In the genomic region with DNA sequence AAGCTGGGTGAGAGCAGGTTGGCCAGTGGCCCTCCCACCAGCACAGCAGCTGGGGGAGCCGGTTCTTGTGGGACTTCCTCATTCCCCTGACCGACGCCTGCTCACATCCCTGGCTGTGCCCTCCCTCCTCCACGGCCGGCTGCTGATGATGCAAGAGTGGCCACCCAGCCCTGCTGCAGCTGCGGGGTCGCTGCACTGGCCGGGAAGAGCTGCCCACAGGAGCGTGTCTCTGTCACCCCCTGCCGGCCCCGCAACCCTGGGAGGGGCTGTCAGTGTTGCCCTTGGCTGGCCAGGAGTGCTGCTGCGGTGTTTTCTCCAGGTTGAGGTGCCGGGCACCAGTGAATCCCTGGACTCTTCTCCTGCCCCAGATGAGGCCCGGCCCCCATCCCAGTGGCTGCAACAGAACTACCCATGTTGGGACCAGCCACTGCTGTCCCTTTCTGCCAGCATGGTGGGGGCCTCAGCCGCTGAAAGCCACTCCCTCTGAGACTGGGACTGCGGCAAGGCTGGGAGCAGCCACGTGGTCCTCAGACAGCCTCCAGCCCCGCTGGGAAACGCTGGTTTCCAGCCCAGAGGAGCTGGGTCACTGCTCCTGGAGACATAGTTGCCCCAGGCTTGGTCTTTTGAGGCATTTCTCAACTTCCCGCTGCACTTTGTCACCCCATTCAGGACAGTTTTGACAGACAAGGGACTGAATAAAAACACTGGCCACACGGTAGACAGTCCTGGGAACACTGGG, we compare ENCODE assay signal across 1 cellular context.
A peak's percentile ranks its signal among the peaks of the same experiment; 100 is the strongest.
TF ChIP-seq lines count a peak whose summit lies in the region.

No MANE protein-coding gene starts in this region.

TF ChIP-seq in HepG2, 621 proteins besides CTCF, POLR2A, EP300 and RAD21 (continues in another document):
- TF ChIP-seq, protein P1, sequence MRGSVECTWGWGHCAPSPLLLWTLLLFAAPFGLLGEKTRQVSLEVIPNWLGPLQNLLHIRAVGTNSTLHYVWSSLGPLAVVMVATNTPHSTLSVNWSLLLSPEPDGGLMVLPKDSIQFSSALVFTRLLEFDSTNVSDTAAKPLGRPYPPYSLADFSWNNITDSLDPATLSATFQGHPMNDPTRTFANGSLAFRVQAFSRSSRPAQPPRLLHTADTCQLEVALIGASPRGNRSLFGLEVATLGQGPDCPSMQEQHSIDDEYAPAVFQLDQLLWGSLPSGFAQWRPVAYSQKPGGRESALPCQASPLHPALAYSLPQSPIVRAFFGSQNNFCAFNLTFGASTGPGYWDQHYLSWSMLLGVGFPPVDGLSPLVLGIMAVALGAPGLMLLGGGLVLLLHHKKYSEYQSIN (CRISPR knock-in tag; IDR thresholded peaks at IDR 0.05; ENCODE audit: borderline replicate concordance), result no peak
- TF ChIP-seq KAT7 (CRISPR knock-in tag; IDR thresholded peaks at IDR 0.05; ENCODE audit: borderline replicate concordance) (0 out of 2 replicates have a peak, but pooled peaks have one; percentile 23), SOX13 (IDR thresholded peaks at IDR 0.05) (no peak), SOX13 (CRISPR knock-in tag; conservative IDR thresholded peaks at IDR 0.05 in 1 of 2, IDR thresholded peaks at IDR 0.05 in 1 of 2) (peak in 1 of 2 experiments; percentile 30; a peak in 1 of 4 replicates), RCOR2 (CRISPR knock-in tag; IDR thresholded peaks at IDR 0.05) (peak; percentile 53; the same call in 1 of the 2 replicates), ZNF598 (CRISPR knock-in tag; IDR thresholded peaks at IDR 0.05; ENCODE audit: borderline replicate concordance) (peak; percentile 16; the same call in 1 of the 2 replicates), ZNF788 (CRISPR knock-in tag; IDR thresholded peaks at IDR 0.05; ENCODE audit: borderline replicate concordance) (peak; percentile 74), SP4 (CRISPR knock-in tag; IDR thresholded peaks at IDR 0.05) (peak; percentile 52; the same call in 1 of the 2 replicates), TAF15 (IDR thresholded peaks at IDR 0.05; ENCODE audit: low read depth, low read length, poor library complexity, severe bottlenecking) (no peak), ZNF776 (CRISPR knock-in tag; IDR thresholded peaks at IDR 0.05) (no peak), IRF2 (CRISPR knock-in tag; IDR thresholded peaks at IDR 0.05) (peak; percentile 22; the same call in 1 of the 2 replicates), ZNF749 (CRISPR knock-in tag; IDR thresholded peaks at IDR 0.05; ENCODE audit: borderline replicate concordance) (no peak), ZNF331 (CRISPR knock-in tag; IDR thresholded peaks at IDR 0.05) (peak; percentile 67; the same call in 1 of the 2 replicates), ZNF367 (CRISPR knock-in tag; IDR thresholded peaks at IDR 0.05; ENCODE audit: borderline replicate concordance) (0 out of 2 replicates have a peak, but pooled peaks have one; percentile 36), MAFG (CRISPR knock-in tag; IDR thresholded peaks at IDR 0.05) (no peak), ZNF33A (CRISPR knock-in tag; IDR thresholded peaks at IDR 0.05; ENCODE audit: borderline replicate concordance) (no peak), ESRRA (CRISPR knock-in tag; IDR thresholded peaks at IDR 0.05; ENCODE audit: low read depth) (no peak), ZNF138 (CRISPR knock-in tag; IDR thresholded peaks at IDR 0.05; ENCODE audit: low read depth) (no peak), ZNF883 (CRISPR knock-in tag; IDR thresholded peaks at IDR 0.05; ENCODE audit: not compliant biosample characterization) (peak; percentile 7), HNF4A (CRISPR knock-in tag; IDR thresholded peaks at IDR 0.05) (peak; percentile 54), SAP130 (CRISPR knock-in tag; IDR thresholded peaks at IDR 0.05; ENCODE audit: low read depth) (peak; percentile 92), RARA (CRISPR knock-in tag; IDR thresholded peaks at IDR 0.05) (peak; percentile 35), KLF9 (CRISPR knock-in tag; IDR thresholded peaks at IDR 0.05; ENCODE audit: low read depth) (no peak), KMT2A (CRISPR knock-in tag; IDR thresholded peaks at IDR 0.05) (no peak), WIZ (CRISPR knock-in tag; IDR thresholded peaks at IDR 0.05) (no peak), MTA1 (CRISPR knock-in tag; IDR thresholded peaks at IDR 0.05; ENCODE audit: borderline replicate concordance) (0 out of 2 replicates have a peak, but pooled peaks have one; percentile 42), ZNF34 (CRISPR knock-in tag; IDR thresholded peaks at IDR 0.05; ENCODE audit: borderline replicate concordance) (peak; percentile 78; the same call in 1 of the 2 replicates), SALL1 (CRISPR knock-in tag; IDR thresholded peaks at IDR 0.05) (peak; percentile 76)
- TF ChIP-seq, protein P2, sequence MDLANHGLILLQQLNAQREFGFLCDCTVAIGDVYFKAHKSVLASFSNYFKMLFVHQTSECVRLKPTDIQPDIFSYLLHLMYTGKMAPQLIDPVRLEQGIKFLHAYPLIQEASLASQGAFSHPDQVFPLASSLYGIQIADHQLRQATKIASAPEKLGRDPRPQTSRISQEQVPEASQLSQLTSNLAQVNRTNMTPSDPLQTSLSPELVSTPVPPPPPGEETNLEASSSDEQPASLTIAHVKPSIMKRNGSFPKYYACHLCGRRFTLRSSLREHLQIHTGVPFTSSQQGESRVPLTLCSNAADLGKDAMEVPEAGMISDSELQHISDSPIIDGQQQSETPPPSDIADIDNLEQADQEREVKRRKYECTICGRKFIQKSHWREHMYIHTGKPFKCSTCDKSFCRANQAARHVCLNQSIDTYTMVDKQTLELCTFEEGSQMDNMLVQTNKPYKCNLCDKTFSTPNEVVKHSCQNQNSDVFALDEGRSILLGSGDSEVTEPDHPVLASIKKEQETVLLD (CRISPR knock-in tag; IDR thresholded peaks at IDR 0.05; ENCODE audit: low read depth), result no peak
- TF ChIP-seq, protein P3, sequence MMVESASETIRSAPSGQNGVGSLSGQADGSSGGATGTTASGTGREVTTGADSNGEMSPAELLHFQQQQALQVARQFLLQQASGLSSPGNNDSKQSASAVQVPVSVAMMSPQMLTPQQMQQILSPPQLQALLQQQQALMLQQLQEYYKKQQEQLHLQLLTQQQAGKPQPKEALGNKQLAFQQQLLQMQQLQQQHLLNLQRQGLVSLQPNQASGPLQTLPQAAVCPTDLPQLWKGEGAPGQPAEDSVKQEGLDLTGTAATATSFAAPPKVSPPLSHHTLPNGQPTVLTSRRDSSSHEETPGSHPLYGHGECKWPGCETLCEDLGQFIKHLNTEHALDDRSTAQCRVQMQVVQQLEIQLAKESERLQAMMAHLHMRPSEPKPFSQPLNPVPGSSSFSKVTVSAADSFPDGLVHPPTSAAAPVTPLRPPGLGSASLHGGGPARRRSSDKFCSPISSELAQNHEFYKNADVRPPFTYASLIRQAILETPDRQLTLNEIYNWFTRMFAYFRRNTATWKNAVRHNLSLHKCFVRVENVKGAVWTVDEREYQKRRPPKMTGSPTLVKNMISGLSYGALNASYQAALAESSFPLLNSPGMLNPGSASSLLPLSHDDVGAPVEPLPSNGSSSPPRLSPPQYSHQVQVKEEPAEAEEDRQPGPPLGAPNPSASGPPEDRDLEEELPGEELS (CRISPR knock-in tag; IDR thresholded peaks at IDR 0.05), result peak; percentile 59
- TF ChIP-seq, protein P4, sequence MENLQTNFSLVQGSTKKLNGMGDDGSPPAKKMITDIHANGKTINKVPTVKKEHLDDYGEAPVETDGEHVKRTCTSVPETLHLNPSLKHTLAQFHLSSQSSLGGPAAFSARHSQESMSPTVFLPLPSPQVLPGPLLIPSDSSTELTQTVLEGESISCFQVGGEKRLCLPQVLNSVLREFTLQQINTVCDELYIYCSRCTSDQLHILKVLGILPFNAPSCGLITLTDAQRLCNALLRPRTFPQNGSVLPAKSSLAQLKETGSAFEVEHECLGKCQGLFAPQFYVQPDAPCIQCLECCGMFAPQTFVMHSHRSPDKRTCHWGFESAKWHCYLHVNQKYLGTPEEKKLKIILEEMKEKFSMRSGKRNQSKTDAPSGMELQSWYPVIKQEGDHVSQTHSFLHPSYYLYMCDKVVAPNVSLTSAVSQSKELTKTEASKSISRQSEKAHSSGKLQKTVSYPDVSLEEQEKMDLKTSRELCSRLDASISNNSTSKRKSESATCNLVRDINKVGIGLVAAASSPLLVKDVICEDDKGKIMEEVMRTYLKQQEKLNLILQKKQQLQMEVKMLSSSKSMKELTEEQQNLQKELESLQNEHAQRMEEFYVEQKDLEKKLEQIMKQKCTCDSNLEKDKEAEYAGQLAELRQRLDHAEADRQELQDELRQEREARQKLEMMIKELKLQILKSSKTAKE (CRISPR knock-in tag; IDR thresholded peaks at IDR 0.05; ENCODE audit: borderline replicate concordance), result no peak
- TF ChIP-seq, protein P5, sequence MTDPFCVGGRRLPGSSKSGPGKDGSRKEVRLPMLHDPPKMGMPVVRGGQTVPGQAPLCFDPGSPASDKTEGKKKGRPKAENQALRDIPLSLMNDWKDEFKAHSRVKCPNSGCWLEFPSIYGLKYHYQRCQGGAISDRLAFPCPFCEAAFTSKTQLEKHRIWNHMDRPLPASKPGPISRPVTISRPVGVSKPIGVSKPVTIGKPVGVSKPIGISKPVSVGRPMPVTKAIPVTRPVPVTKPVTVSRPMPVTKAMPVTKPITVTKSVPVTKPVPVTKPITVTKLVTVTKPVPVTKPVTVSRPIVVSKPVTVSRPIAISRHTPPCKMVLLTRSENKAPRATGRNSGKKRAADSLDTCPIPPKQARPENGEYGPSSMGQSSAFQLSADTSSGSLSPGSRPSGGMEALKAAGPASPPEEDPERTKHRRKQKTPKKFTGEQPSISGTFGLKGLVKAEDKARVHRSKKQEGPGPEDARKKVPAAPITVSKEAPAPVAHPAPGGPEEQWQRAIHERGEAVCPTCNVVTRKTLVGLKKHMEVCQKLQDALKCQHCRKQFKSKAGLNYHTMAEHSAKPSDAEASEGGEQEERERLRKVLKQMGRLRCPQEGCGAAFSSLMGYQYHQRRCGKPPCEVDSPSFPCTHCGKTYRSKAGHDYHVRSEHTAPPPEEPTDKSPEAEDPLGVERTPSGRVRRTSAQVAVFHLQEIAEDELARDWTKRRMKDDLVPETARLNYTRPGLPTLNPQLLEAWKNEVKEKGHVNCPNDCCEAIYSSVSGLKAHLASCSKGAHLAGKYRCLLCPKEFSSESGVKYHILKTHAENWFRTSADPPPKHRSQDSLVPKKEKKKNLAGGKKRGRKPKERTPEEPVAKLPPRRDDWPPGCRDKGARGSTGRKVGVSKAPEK (CRISPR knock-in tag; IDR thresholded peaks at IDR 0.05; ENCODE audit: borderline replicate concordance), result no peak
- TF ChIP-seq, protein P6, sequence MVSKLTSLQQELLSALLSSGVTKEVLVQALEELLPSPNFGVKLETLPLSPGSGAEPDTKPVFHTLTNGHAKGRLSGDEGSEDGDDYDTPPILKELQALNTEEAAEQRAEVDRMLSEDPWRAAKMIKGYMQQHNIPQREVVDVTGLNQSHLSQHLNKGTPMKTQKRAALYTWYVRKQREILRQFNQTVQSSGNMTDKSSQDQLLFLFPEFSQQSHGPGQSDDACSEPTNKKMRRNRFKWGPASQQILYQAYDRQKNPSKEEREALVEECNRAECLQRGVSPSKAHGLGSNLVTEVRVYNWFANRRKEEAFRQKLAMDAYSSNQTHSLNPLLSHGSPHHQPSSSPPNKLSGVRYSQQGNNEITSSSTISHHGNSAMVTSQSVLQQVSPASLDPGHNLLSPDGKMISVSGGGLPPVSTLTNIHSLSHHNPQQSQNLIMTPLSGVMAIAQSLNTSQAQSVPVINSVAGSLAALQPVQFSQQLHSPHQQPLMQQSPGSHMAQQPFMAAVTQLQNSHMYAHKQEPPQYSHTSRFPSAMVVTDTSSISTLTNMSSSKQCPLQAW (CRISPR knock-in tag; IDR thresholded peaks at IDR 0.05), result 0 out of 2 replicates have a peak, but pooled peaks have one; percentile 15
- TF ChIP-seq, protein P7, sequence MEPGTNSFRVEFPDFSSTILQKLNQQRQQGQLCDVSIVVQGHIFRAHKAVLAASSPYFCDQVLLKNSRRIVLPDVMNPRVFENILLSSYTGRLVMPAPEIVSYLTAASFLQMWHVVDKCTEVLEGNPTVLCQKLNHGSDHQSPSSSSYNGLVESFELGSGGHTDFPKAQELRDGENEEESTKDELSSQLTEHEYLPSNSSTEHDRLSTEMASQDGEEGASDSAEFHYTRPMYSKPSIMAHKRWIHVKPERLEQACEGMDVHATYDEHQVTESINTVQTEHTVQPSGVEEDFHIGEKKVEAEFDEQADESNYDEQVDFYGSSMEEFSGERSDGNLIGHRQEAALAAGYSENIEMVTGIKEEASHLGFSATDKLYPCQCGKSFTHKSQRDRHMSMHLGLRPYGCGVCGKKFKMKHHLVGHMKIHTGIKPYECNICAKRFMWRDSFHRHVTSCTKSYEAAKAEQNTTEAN (CRISPR knock-in tag; conservative IDR thresholded peaks at IDR 0.05), result 0 out of 2 replicates have a peak, but pooled peaks have one; percentile 35
- TF ChIP-seq, protein P8, sequence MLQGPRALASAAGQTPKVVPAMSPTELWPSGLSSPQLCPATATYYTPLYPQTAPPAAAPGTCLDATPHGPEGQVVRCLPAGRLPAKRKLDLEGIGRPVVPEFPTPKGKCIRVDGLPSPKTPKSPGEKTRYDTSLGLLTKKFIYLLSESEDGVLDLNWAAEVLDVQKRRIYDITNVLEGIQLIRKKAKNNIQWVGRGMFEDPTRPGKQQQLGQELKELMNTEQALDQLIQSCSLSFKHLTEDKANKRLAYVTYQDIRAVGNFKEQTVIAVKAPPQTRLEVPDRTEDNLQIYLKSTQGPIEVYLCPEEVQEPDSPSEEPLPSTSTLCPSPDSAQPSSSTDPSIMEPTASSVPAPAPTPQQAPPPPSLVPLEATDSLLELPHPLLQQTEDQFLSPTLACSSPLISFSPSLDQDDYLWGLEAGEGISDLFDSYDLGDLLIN (CRISPR knock-in tag; IDR thresholded peaks at IDR 0.05; ENCODE audit: borderline replicate concordance), result peak; percentile 68; the same call in 1 of the 2 replicates
- TF ChIP-seq, protein P9, sequence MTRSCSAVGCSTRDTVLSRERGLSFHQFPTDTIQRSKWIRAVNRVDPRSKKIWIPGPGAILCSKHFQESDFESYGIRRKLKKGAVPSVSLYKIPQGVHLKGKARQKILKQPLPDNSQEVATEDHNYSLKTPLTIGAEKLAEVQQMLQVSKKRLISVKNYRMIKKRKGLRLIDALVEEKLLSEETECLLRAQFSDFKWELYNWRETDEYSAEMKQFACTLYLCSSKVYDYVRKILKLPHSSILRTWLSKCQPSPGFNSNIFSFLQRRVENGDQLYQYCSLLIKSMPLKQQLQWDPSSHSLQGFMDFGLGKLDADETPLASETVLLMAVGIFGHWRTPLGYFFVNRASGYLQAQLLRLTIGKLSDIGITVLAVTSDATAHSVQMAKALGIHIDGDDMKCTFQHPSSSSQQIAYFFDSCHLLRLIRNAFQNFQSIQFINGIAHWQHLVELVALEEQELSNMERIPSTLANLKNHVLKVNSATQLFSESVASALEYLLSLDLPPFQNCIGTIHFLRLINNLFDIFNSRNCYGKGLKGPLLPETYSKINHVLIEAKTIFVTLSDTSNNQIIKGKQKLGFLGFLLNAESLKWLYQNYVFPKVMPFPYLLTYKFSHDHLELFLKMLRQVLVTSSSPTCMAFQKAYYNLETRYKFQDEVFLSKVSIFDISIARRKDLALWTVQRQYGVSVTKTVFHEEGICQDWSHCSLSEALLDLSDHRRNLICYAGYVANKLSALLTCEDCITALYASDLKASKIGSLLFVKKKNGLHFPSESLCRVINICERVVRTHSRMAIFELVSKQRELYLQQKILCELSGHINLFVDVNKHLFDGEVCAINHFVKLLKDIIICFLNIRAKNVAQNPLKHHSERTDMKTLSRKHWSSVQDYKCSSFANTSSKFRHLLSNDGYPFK (CRISPR knock-in tag; IDR thresholded peaks at IDR 0.05; ENCODE audit: borderline replicate concordance), result 0 out of 2 replicates have a peak, but pooled peaks have one; percentile 42
- TF ChIP-seq, protein P10, sequence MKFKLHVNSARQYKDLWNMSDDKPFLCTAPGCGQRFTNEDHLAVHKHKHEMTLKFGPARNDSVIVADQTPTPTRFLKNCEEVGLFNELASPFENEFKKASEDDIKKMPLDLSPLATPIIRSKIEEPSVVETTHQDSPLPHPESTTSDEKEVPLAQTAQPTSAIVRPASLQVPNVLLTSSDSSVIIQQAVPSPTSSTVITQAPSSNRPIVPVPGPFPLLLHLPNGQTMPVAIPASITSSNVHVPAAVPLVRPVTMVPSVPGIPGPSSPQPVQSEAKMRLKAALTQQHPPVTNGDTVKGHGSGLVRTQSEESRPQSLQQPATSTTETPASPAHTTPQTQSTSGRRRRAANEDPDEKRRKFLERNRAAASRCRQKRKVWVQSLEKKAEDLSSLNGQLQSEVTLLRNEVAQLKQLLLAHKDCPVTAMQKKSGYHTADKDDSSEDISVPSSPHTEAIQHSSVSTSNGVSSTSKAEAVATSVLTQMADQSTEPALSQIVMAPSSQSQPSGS (CRISPR knock-in tag; IDR thresholded peaks at IDR 0.05), result peak; percentile 81
